In the genomic region with DNA sequence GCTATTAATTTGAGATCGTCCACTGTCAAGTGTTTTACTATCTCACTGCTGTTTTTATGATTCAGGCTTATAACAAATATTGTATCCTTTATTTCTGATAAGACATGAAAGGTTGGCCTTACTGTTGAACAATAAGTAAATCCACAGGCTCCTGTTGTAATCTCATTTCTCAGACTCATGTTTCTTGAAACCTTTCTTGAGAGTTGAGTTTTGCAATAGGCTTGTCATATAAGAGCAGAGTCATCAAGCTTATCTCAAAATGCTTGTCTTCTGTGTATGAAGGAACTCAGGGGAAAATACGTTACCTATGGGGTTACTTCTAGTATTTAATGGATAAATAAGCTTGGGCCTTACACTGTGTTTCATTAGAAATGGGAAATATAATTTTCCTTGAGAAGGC, we compare ENCODE assay signal across 17 cellular contexts. TPM values are rescaled to one million over a fixed set of nuclear protein-coding genes. Genes with fewer than 3 reads are reported as not detected.
DNase-seq lines count a peak whose midpoint lies in the region; ATAC-seq and TF ChIP-seq lines count a peak whose summit lies in the region.
"Had no signal": no experiment of that assay in that cellular context is flagged by ENCODE, and none has a peak within 500 bp of the region (broad histone marks: within the 10 kb centered on the region; RNA-seq: fewer than 3 reads in every experiment).

No MANE protein-coding gene starts in this region.

- intact Hi-C loops in left lung (cut with DNase I), result no loop called here
- intact Hi-C loops in head of caudate nucleus (cut with DNase I), result no loop called here

- peak; percentile 13 for DNase-seq in AG09309 (ENCODE audit: low read depth)
- DNase-seq in OCI-M1 (lab: John Stamatoyannopoulos, UW), result peak; percentile 51
- DNase-seq in cardiac fibroblast (ENCODE audit: low read depth in 2 of 2), result peak; percentile 10 to 25
- no peak for DNase-seq in left lung
- DNase-seq in KBM-7, result no peak
- DNase-seq in H7, result no peak
- no peak for DNase-seq in head of caudate nucleus
- DNase-seq: CD4-positive, alpha-beta memory T cell; DMS79 treated with DMSO at 0.1 percent for 48 hours; EL; HCEC 1CT had no signal

- H3K9me3 ChIP-seq in left lung, result no peaks in the 10 kb centered on the region
- H3K9me3 ChIP-seq: BE2C had no signal

- peak; percentile 26 for ATAC-seq in left lung
- ATAC-seq in GM21526 (IDR thresholded peaks at IDR 0.05; ENCODE audit: low FRiP score, unreplicated experiment), result no peak

- no peaks in the 10 kb centered on the region for H3K4me1 ChIP-seq in left lung

- H3K4me3 ChIP-seq in AG09309 (ENCODE audit: control insufficient read depth, low read depth, low read length) (no peak overlapping the region), cardiac fibroblast (replicated peaks in 1 of 2; ENCODE audit: low read depth in 2 of 2, low read length in 2 of 2) (no peak overlapping the region), left lung (no peak overlapping the region), H7 (ENCODE audit: insufficient read depth, low read depth, low read length) (no peak overlapping the region)

- H3K36me3 ChIP-seq in left lung (no peaks in the 10 kb centered on the region), H7 (replicated peaks; ENCODE audit: control insufficient read depth, insufficient read depth, low read length) (no peaks in the 10 kb centered on the region)
- H3K36me3 ChIP-seq: BE2C had no signal

- in situ Hi-C loops in KBM-7 (cut with MboI; ENCODE audit: low pct_unique_long_range_greater_than_20kb, low sequenced_read_pairs), result no loop called here

- H3K27me3 ChIP-seq in left lung, result peaks cover 7 to 17% of the 10 kb centered on the region in 2 donors
- H3K27me3 ChIP-seq in H7 (ENCODE audit: control insufficient read depth, insufficient read depth, low read length), result peaks cover 26% of the 10 kb centered on the region
- H3K27me3 ChIP-seq: BE2C had no signal

- TF ChIP-seq CTCF in AG09309 (IDR thresholded peaks at IDR 0.05; ENCODE audit: control insufficient read depth, insufficient read depth, low read depth, low read length, missing control alignments) (no peak), cardiac fibroblast (IDR thresholded peaks at IDR 0.05; ENCODE audit: low read depth, low read length) (no peak), left lung (IDR thresholded peaks at IDR 0.05) (no peak)

- no peak overlapping the region for H3K27ac ChIP-seq in left lung
- H3K27ac ChIP-seq: C4-2B had no signal

RNA-seq across cellular contexts. Expression of a gene that starts 9.2 kb away (rescaled TPM):
- not detected for total RNA-seq in left lung
- not detected in 2 replicates for total RNA-seq in H7 (2014; rRNA removed; shearing (Covaris generic))
- total RNA-seq: A172; CD4-positive, alpha-beta memory T cell; H1; HT-29 had no signal

Comparison
In these comparisons a context has a peak if more than half of its experiments do, and no peak if none do; other contexts are left out.
1. DNase-seq: peak in AG09309 (single experiment), OCI-M1 (single experiment) and cardiac fibroblast (2 of 2); none in left lung (0 of 2), KBM-7 (single experiment), H7 (single experiment) and head of caudate nucleus (0 of 42).